ENCODE assay signal across 21 cellular contexts in genomic region chr16:16828913-16829398, GRCh38.
DNase-seq lines count a peak whose midpoint lies in the region; ATAC-seq and TF ChIP-seq lines count a peak whose summit lies in the region.
"Had no signal": no experiment of that assay in that cellular context is flagged by ENCODE, and none has a peak within 500 bp of the region (broad histone marks: within the 10 kb centered on the region; RNA-seq: fewer than 3 reads in every experiment).

No MANE protein-coding gene starts in this region.

- peak; percentile 19 for DNase-seq in DND-41
- DNase-seq in WERI-Rb-1: peak; percentile 15
- DNase-seq in mesendoderm: peak; percentile 65
- DNase-seq in CD4-positive, alpha-beta memory T cell: no peak
- no peak for DNase-seq in hippocampal formation (lab: John Stamatoyannopoulos, UW)
- no peak for DNase-seq in NOMO-1 treated with dmso at 0.1 percent for 144 hours (lab: John Stamatoyannopoulos, UW; ENCODE audit: unreplicated experiment)
- no peak for DNase-seq in naive thymus-derived CD4-positive, alpha-beta T cell
- DNase-seq: activated CD4-positive, alpha-beta T cell treated with anti-CD3 and anti-CD28 coated beads, Interleukin-2, amount 10 ng/mL, durations not matched to agents 7 days and 5 days; activated CD8-positive, alpha-beta memory T cell treated with anti-CD3 and anti-CD28 coated beads, Interleukin-2, amount 50 U/mL, for 4 hours; activated gamma-delta T cell treated with Interleukin-2 at 50 U/mL for 16 hours; anterior cingulate cortex; EL; kidney glomerular epithelial cell; NCI-H1092; NCI-H2227 treated with DMSO at 0.1 percent for 48 hours; nucleus accumbens; SW 1271 had no signal

- H2BK5ac ChIP-seq in mesendoderm (ENCODE audit: low read length): no peak overlapping the region

- no peaks in the 10 kb centered on the region for H3K79me2 ChIP-seq in DND-41 (ENCODE audit: insufficient read depth, low read length)
- H3K79me2 ChIP-seq in mesendoderm (ENCODE audit: control insufficient read depth, insufficient read depth, low read length): no peaks in the 10 kb centered on the region

- POLR2A ChIA-PET in CD4-positive, alpha-beta memory T cell (lab: Charles Lee; ENCODE audit: partially characterized antibody): no interaction called here
- POLR2A ChIA-PET in naive thymus-derived CD4-positive, alpha-beta T cell (lab: Charles Lee): no interaction called here

- H2AFZ ChIP-seq in DND-41 (ENCODE audit: low read depth, low read length): no peak overlapping the region

- no peak overlapping the region for H4K8ac ChIP-seq in mesendoderm (ENCODE audit: low read depth, low read length)

- no peaks in the 10 kb centered on the region for H3K36me3 ChIP-seq in DND-41 (ENCODE audit: insufficient read depth, low read length)
- no peaks in the 10 kb centered on the region for H3K36me3 ChIP-seq in HUES48 (ENCODE audit: control insufficient read depth, insufficient read depth, low read length)
- H3K36me3 ChIP-seq in WERI-Rb-1: no peaks in the 10 kb centered on the region
- no peaks in the 10 kb centered on the region for H3K36me3 ChIP-seq in mesendoderm (ENCODE audit: control insufficient read depth, insufficient read depth, low read length)
- H3K36me3 ChIP-seq in CD4-positive, alpha-beta memory T cell (ENCODE audit: insufficient read depth, low read length): no peaks in the 10 kb centered on the region
- H3K36me3 ChIP-seq in naive thymus-derived CD4-positive, alpha-beta T cell (ENCODE audit: control insufficient read depth in 2 of 3, insufficient read depth in 3 of 3, low read length in 3 of 3): no peaks in the 10 kb centered on the region

- H4K20me1 ChIP-seq in DND-41 (ENCODE audit: insufficient read depth, low read length): no peaks in the 10 kb centered on the region

- ATAC-seq in DND-41 (ENCODE audit: insufficient read depth, low read depth): peak; percentile 62
- ATAC-seq in naive thymus-derived CD4-positive, alpha-beta T cell: no peak
- ATAC-seq: Right ventricle myocardium inferior, sciatic nerve had no signal

- intact Hi-C loops in CD4-positive, alpha-beta memory T cell (cut with micrococcal nuclease): no loop called here
- intact Hi-C loops in naive thymus-derived CD4-positive, alpha-beta T cell (cut with micrococcal nuclease): no loop called here

- H3K4me3 ChIP-seq in DND-41 (ENCODE audit: low read depth in 1 of 2, low read length in 2 of 2) (no peak overlapping the region), HUES48 (ENCODE audit: low read depth, low read length) (no peak overlapping the region), WERI-Rb-1 (ENCODE audit: low read depth, low read length) (no peak overlapping the region), mesendoderm (ENCODE audit: low read length) (no peak overlapping the region)
- no peak overlapping the region for H3K4me3 ChIP-seq in CD4-positive, alpha-beta memory T cell (ENCODE audit: low read length in 2 of 2)
- no peak overlapping the region for H3K4me3 ChIP-seq in naive thymus-derived CD4-positive, alpha-beta T cell (ENCODE audit: low read length)

- no peaks in the 10 kb centered on the region for H3K79me1 ChIP-seq in mesendoderm (ENCODE audit: low read length)

- no peaks in the 10 kb centered on the region for H3K9me3 ChIP-seq in DND-41 (ENCODE audit: insufficient read depth, low read length, severe bottlenecking)
- no peaks in the 10 kb centered on the region for H3K9me3 ChIP-seq in HUES48 (ENCODE audit: control insufficient read depth, insufficient read depth, low read length)
- H3K9me3 ChIP-seq in WERI-Rb-1 (ENCODE audit: severe bottlenecking): no peaks in the 10 kb centered on the region
- no peaks in the 10 kb centered on the region for H3K9me3 ChIP-seq in CD4-positive, alpha-beta memory T cell (ENCODE audit: control insufficient read depth in 1 of 2, low read length in 2 of 2)
- no peaks in the 10 kb centered on the region for H3K9me3 ChIP-seq in naive thymus-derived CD4-positive, alpha-beta T cell (ENCODE audit: control insufficient read depth in 2 of 3, low read length in 3 of 3)

- H3K23ac ChIP-seq in mesendoderm (ENCODE audit: low read length): no peak overlapping the region

- no peak for TF ChIP-seq CTCF in DND-41 (IDR thresholded peaks at IDR 0.05; ENCODE audit: borderline replicate concordance, extremely low read depth, low read length, poor library complexity, severe bottlenecking)
- no peak for TF ChIP-seq CTCF in WERI-Rb-1 (IDR thresholded peaks at IDR 0.05; ENCODE audit: low read depth, low read length)

- WGBS in mesendoderm (ENCODE audit: extremely low coverage, insufficient coverage, low lambda C conversion rate): no CpG with 5 or more reads among the region's 6 CpGs

- no peaks in the 10 kb centered on the region for H3K4me1 Mint-ChIP-seq in CD4-positive, alpha-beta memory T cell
- no peaks in the 10 kb centered on the region for H3K4me1 Mint-ChIP-seq in naive thymus-derived CD4-positive, alpha-beta T cell
- H3K4me1 Mint-ChIP-seq: activated CD4-positive, alpha-beta T cell treated with anti-CD3 and anti-CD28 coated beads, Interleukin-2, amount 10 ng/mL, durations not matched to agents 7 days and 5 days had no signal

- no peak overlapping the region for H3K18ac ChIP-seq in mesendoderm (ENCODE audit: low read length)

- H3K4me1 ChIP-seq in DND-41 (ENCODE audit: insufficient read depth, low read length) (no peaks in the 10 kb centered on the region), HUES48 (ENCODE audit: control insufficient read depth, insufficient read depth, low read length) (peaks cover 4% of the 10 kb centered on the region; the same call in 1 of the 2 replicates), mesendoderm (ENCODE audit: control insufficient read depth, low read depth, low read length) (peaks cover 3% of the 10 kb centered on the region)
- H3K4me1 ChIP-seq in CD4-positive, alpha-beta memory T cell (ENCODE audit: insufficient read depth, low read length): no peaks in the 10 kb centered on the region
- no peaks in the 10 kb centered on the region for H3K4me1 ChIP-seq in naive thymus-derived CD4-positive, alpha-beta T cell (ENCODE audit: control insufficient read depth in 2 of 2, insufficient read depth in 2 of 2, low read length in 2 of 2)

- no peak overlapping the region for H2AK5ac ChIP-seq in mesendoderm (ENCODE audit: low read length)

- H3K27me3 Mint-ChIP-seq in CD4-positive, alpha-beta memory T cell: peaks cover 18 to 32% of the 10 kb centered on the region in 2 donors
- peaks cover 0 to 58% (median 38%) of the 10 kb centered on the region in 5 donors for H3K27me3 Mint-ChIP-seq in naive thymus-derived CD4-positive, alpha-beta T cell
- H3K27me3 Mint-ChIP-seq: activated CD4-positive, alpha-beta T cell treated with anti-CD3 and anti-CD28 coated beads, Interleukin-2, amount 10 ng/mL, durations not matched to agents 7 days and 5 days had no signal

- no peak overlapping the region for H2BK120ac ChIP-seq in mesendoderm (ENCODE audit: low read depth, low read length)

- H3K27ac ChIP-seq in DND-41 (ENCODE audit: low read length): no peak overlapping the region
- H3K27ac ChIP-seq in HUES48 (ENCODE audit: low read depth, low read length): peak overlapping the region; percentile 14
- H3K27ac ChIP-seq in WERI-Rb-1: no peak overlapping the region
- no peak overlapping the region for H3K27ac ChIP-seq in mesendoderm (ENCODE audit: low read depth, low read length)
- H3K27ac ChIP-seq in CD4-positive, alpha-beta memory T cell (ENCODE audit: low read depth, low read length): no peak overlapping the region
- H3K27ac ChIP-seq in naive thymus-derived CD4-positive, alpha-beta T cell (ENCODE audit: low read depth, low read length): no peak overlapping the region
- H3K27ac ChIP-seq: KMS-11 had no signal

- no peak overlapping the region for H3K56ac ChIP-seq in mesendoderm (ENCODE audit: low read length)

- no peaks in the 10 kb centered on the region for H3K36me3 Mint-ChIP-seq in CD4-positive, alpha-beta memory T cell
- H3K36me3 Mint-ChIP-seq in naive thymus-derived CD4-positive, alpha-beta T cell: no peaks in the 10 kb centered on the region

- CTCF ChIA-PET in CD4-positive, alpha-beta memory T cell (lab: Charles Lee; ENCODE audit: partially characterized antibody): no interaction called here
- CTCF ChIA-PET in naive thymus-derived CD4-positive, alpha-beta T cell (lab: Charles Lee): no interaction called here

- H3K27ac Mint-ChIP-seq in CD4-positive, alpha-beta memory T cell: no peak overlapping the region
- no peak overlapping the region for H3K27ac Mint-ChIP-seq in naive thymus-derived CD4-positive, alpha-beta T cell
- H3K27ac Mint-ChIP-seq: activated CD4-positive, alpha-beta T cell treated with anti-CD3 and anti-CD28 coated beads, Interleukin-2, amount 10 ng/mL, durations not matched to agents 7 days and 5 days had no signal

- H2BK15ac ChIP-seq in mesendoderm (replicated peaks; ENCODE audit: low read depth): no peak overlapping the region

- H3K9me3 Mint-ChIP-seq in CD4-positive, alpha-beta memory T cell: peaks cover 0 to 10% (median 2%) of the 10 kb centered on the region in 8 donors
- H3K9me3 Mint-ChIP-seq in naive thymus-derived CD4-positive, alpha-beta T cell: peaks cover 0 to 14% (median 6%) of the 10 kb centered on the region in 11 donors

- no peak overlapping the region for H3K4ac ChIP-seq in mesendoderm (ENCODE audit: low read depth, low read length)

- H3K4me2 ChIP-seq in DND-41 (ENCODE audit: insufficient read depth, low read length) (no peak overlapping the region), mesendoderm (ENCODE audit: low read length) (no peak overlapping the region)
- H3K4me2 ChIP-seq: KMS-11 had no signal

- no peak overlapping the region for H3K9ac ChIP-seq in DND-41 (ENCODE audit: low read depth, low read length)
- H3K9ac ChIP-seq in HUES48 (ENCODE audit: low read depth, low read length): no peak overlapping the region
- no peak overlapping the region for H3K9ac ChIP-seq in mesendoderm (ENCODE audit: low read length)
- H3K9ac ChIP-seq: KMS-11 had no signal

- H3K4me3 Mint-ChIP-seq in CD4-positive, alpha-beta memory T cell: no peak overlapping the region
- H3K4me3 Mint-ChIP-seq in naive thymus-derived CD4-positive, alpha-beta T cell: no peak overlapping the region
- H3K4me3 Mint-ChIP-seq: activated CD4-positive, alpha-beta T cell treated with anti-CD3 and anti-CD28 coated beads, Interleukin-2, amount 10 ng/mL, durations not matched to agents 7 days and 5 days had no signal

- no peak overlapping the region for H4K5ac ChIP-seq in mesendoderm (ENCODE audit: low read length)

- no peaks in the 10 kb centered on the region for H3K27me3 ChIP-seq in DND-41 (ENCODE audit: insufficient read depth, low read length, poor library complexity)
- no peaks in the 10 kb centered on the region for H3K27me3 ChIP-seq in HUES48 (ENCODE audit: control insufficient read depth, insufficient read depth, low read length)
- no peaks in the 10 kb centered on the region for H3K27me3 ChIP-seq in WERI-Rb-1 (ENCODE audit: insufficient read depth, low read depth, severe bottlenecking)
- H3K27me3 ChIP-seq in mesendoderm (ENCODE audit: insufficient read depth, low read length, poor library complexity): no peaks in the 10 kb centered on the region
- H3K27me3 ChIP-seq in CD4-positive, alpha-beta memory T cell (ENCODE audit: insufficient read depth, low read length): no peaks in the 10 kb centered on the region
- no peaks in the 10 kb centered on the region for H3K27me3 ChIP-seq in naive thymus-derived CD4-positive, alpha-beta T cell (ENCODE audit: control insufficient read depth in 2 of 2, insufficient read depth in 2 of 2, low read length in 2 of 2)

Comparison
In these comparisons a context has a peak if more than half of its experiments do, and no peak if none do; other contexts are left out.
1. DNase-seq: peak in DND-41 (single experiment), WERI-Rb-1 (single experiment) and mesendoderm (single experiment); none in CD4-positive, alpha-beta memory T cell (0 of 5), hippocampal formation (0 of 2), NOMO-1 treated with dmso at 0.1 percent for 144 hours (single experiment) and naive thymus-derived CD4-positive, alpha-beta T cell (0 of 9).